Comparison of ENCODE assay signal across 17 cellular contexts in the genomic region with DNA sequence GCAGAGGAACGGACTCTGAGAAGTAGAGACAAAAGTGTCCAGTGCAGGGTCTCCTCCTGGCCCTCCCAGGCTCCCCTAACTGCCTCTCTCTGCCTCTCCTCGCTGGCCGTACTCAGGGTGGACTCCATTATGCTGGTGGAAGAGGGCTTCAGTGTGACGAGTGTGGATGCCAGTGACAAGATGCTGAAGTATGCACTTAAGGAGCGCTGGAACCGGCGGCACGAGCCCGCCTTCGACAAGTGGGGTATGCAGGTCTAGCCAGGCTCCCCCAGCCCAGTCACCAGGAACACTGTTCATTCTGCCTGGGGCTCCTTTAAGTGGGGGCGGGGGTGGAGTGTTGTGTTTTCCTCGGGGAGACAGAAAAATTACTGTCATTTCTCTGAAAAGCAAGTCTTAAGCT. TPM values are rescaled to one million over a fixed set of nuclear protein-coding genes. Genes with fewer than 3 reads are reported as not detected.
"Had no signal": no experiment of that assay in that cellular context is flagged by ENCODE, and none has a peak within 500 bp of the region (broad histone marks: within the 10 kb centered on the region; RNA-seq: fewer than 3 reads in every experiment).

No MANE protein-coding gene starts in this region.

- H3K27me3 ChIP-seq: esophagus squamous epithelium had no signal

- H3K27ac Mint-ChIP-seq: activated CD8-positive, alpha-beta T cell treated with anti-CD3 and anti-CD28 coated beads, Interleukin-2, amount 10 ng/mL, durations not matched to agents 7 days and 5 days; activated naive CD4-positive, alpha-beta T cell treated with anti-CD3 and anti-CD28 coated beads, Interleukin-2, amount 50 U/mL, for 72 hours; memory B cell had no signal

- ATAC-seq: activated CD8-positive, alpha-beta T cell treated with anti-CD3 and anti-CD28 coated beads, Interleukin-2, amount 10 ng/mL, durations not matched to agents 7 days and 5 days; activated naive CD4-positive, alpha-beta T cell treated with anti-CD3 and anti-CD28 coated beads, Interleukin-2, amount 50 U/mL, for 72 hours; activated T-cell treated with anti-CD3 and anti-CD28 coated beads, Interleukin-2, amount 50 U/mL, for 4 hours; stimulated activated naive B cell treated with anti-CD40 and anti-IgM and Interleukin-4, amounts not matched to agents 10 μg/mL and 1 μg/mL and 100 μg/mL, for 72 hours had no signal

- H3K27ac ChIP-seq: esophagus squamous epithelium had no signal

- H3K27me3 Mint-ChIP-seq: memory B cell had no signal

- H3K9me3 Mint-ChIP-seq: activated naive CD4-positive, alpha-beta T cell treated with anti-CD3 and anti-CD28 coated beads, Interleukin-2, amount 50 U/mL, for 72 hours; activated T-cell treated with anti-CD3 and anti-CD28 coated beads, Interleukin-2, amount 50 U/mL, for 4 hours; memory B cell; stimulated activated naive B cell treated with anti-CD40 and anti-IgM and Interleukin-4, amounts not matched to agents 10 μg/mL and 1 μg/mL and 100 μg/mL, for 72 hours had no signal

- H3K4me3 Mint-ChIP-seq: activated CD8-positive, alpha-beta T cell treated with anti-CD3 and anti-CD28 coated beads, Interleukin-2, amount 10 ng/mL, durations not matched to agents 7 days and 5 days; stimulated activated naive B cell treated with anti-CD40 and anti-IgM and Interleukin-4, amounts not matched to agents 10 μg/mL and 1 μg/mL and 100 μg/mL, for 72 hours had no signal

- H3K4me3 ChIP-seq: esophagus squamous epithelium had no signal

- H3K36me3 Mint-ChIP-seq: activated naive CD4-positive, alpha-beta T cell treated with anti-CD3 and anti-CD28 coated beads, Interleukin-2, amount 50 U/mL, for 72 hours had no signal

- DNase-seq: activated CD4-positive, alpha-beta T cell treated with anti-CD3 and anti-CD28 coated beads for 48 hours; activated CD4-positive, CD25-positive, alpha-beta regulatory T cell; activated CD8-positive, alpha-beta memory T cell treated with anti-CD3 and anti-CD28 coated beads, Interleukin-2, amount 50 U/mL, for 4 hours; activated CD8-positive, alpha-beta T cell treated with anti-CD3 and anti-CD28 coated beads, Interleukin-2, amount 10 ng/mL, durations not matched to agents 7 days and 5 days; activated effector memory CD4-positive, alpha-beta T cell treated with anti-CD3 and anti-CD28 coated beads, Interleukin-2, amount 50 U/mL, for 16 hours; activated T-cell treated with anti-CD3 and anti-CD28 coated beads, Interleukin-2, amount 50 U/mL, for 4 hours; amniotic stem cell; dermis blood vessel endothelial cell; effector memory CD4-positive, alpha-beta T cell; esophagus squamous epithelium; occipital lobe; stimulated activated naive B cell treated with anti-CD40 and anti-IgM and Interleukin-4, amounts not matched to agents 10 μg/mL and 1 μg/mL and 100 μg/mL, for 72 hours; T-helper 9 cell had no signal

RNA-seq across cellular contexts. Expression of a gene that starts 1.5 kb away (rescaled TPM):
- total RNA-seq: dermis blood vessel endothelial cell, occipital lobe had no signal

RNA-seq across cellular contexts. Expression of a gene that starts 46.2 kb away (rescaled TPM):
- total RNA-seq: activated CD8-positive, alpha-beta T cell treated with anti-CD3 and anti-CD28 coated beads, Interleukin-2, amount 10 ng/mL, durations not matched to agents 7 days and 5 days; activated naive CD4-positive, alpha-beta T cell treated with anti-CD3 and anti-CD28 coated beads, Interleukin-2, amount 50 U/mL, for 72 hours; activated T-cell treated with anti-CD3 and anti-CD28 coated beads, Interleukin-2, amount 50 U/mL, for 4 hours; cardiac septum; dermis blood vessel endothelial cell; esophagus squamous epithelium; occipital lobe; renal cortical epithelial cell had no signal
